ENCODE assay signal across 1 cellular context in genomic region chr12:12488823-12489528, GRCh38.
A peak's percentile ranks its signal among the peaks of the same experiment; 100 is the strongest.
TF ChIP-seq lines count a peak whose summit lies in the region.

No MANE protein-coding gene starts in this region.

TF ChIP-seq in WTC11, 78 proteins besides CTCF, POLR2A, EP300 and RAD21 (continued from another document):
- no peak for TF ChIP-seq ATF2 (CRISPR knock-in tag; IDR thresholded peaks at IDR 0.05; ENCODE audit: borderline replicate concordance, low read depth)
- 0 out of 2 replicates have a peak, but pooled peaks have one; percentile 14 for TF ChIP-seq GABPB1 (CRISPR knock-in tag; IDR thresholded peaks at IDR 0.05)
- TF ChIP-seq ATF1 (CRISPR knock-in tag; IDR thresholded peaks at IDR 0.05): no peak
- no peak for TF ChIP-seq TEAD1 (CRISPR knock-in tag; IDR thresholded peaks at IDR 0.05)
- TF ChIP-seq SMAD3 (CRISPR knock-in tag; IDR thresholded peaks at IDR 0.05; ENCODE audit: borderline replicate concordance): no peak
TF ChIP-seq in WTC11: peak in this region for 1.
